Comparison of ENCODE assay signal across 12 cellular contexts in the genomic region with DNA sequence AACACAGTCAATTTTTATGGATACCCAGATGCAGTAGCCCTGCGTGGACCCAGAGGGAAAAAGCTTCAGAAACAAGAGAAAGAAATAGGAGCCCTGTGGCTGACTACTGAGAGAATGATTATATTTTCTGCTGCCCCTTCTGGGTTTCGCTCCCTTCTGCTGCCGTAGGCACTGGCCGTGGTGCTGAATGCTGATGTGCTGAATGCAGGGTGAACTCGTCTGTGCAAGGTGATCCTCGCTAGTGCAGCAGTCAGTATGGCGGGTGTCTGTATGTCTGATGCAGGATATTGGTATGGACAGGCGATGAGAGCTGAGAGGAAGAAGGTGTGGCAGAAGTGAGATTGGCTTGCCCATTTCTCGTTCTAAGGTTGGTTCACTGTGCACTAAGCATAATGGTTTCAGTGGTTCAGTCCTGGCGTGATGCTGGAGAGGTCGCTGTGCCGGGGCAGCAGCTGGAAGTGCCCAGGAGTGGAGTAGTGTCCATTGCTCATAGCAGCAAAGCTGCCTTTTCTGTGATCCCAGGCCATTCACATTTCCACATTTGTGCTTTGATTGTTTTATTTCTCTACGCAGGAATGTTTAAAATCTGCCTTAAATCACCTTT.
A peak's percentile ranks its signal among the peaks of the same experiment; 100 is the strongest.
DNase-seq lines count a peak whose midpoint lies in the region; ATAC-seq and TF ChIP-seq lines count a peak whose summit lies in the region.
"Had no signal": no experiment of that assay in that cellular context is flagged by ENCODE, and none has a peak within 500 bp of the region (broad histone marks: within the 10 kb centered on the region; RNA-seq: fewer than 3 reads in every experiment).

No MANE protein-coding gene starts in this region.

- no peak overlapping the region for H3K4me2 ChIP-seq in IMR-90 (ENCODE audit: low read depth, low read length)

- TF ChIP-seq EP300 in tibial nerve (IDR thresholded peaks at IDR 0.05) = no peak

- POLR2A ChIA-PET in Caco-2 (lab: Charles Lee) (no interaction called here), IMR-90 (lab: Charles Lee; ENCODE audit: unreplicated experiment) (no interaction called here)

- H3K36me3 ChIP-seq in Caco-2 (ENCODE audit: control insufficient read depth, insufficient read depth, low read length) (no peaks in the 10 kb centered on the region), IMR-90 (ENCODE audit: control insufficient read depth, insufficient read depth, low read length) (no peaks in the 10 kb centered on the region), adrenal gland (replicated peaks in 1 of 2) (no peaks in the 10 kb centered on the region), tibial nerve (no peaks in the 10 kb centered on the region)
- H3K36me3 ChIP-seq: HAP-1, prostate gland had no signal

- CTCF ChIA-PET in Caco-2 (lab: Charles Lee) (no interaction called here), IMR-90 (lab: Yijun Ruan, JAX) (no interaction called here)

- H4K20me1 ChIP-seq in IMR-90 (ENCODE audit: insufficient read depth, low read length) = no peaks in the 10 kb centered on the region

- no peak overlapping the region for H3K27ac ChIP-seq in IMR-90 (ENCODE audit: insufficient read depth, low read length)
- no peak overlapping the region for H3K27ac ChIP-seq in adrenal gland
- no peak overlapping the region for H3K27ac ChIP-seq in tibial nerve
- H3K27ac ChIP-seq: epithelial cell of prostate, prostate gland had no signal

- no peaks in the 10 kb centered on the region for H3K9me3 Mint-ChIP-seq in Caco-2 (ENCODE audit: unreplicated experiment)

- no peak overlapping the region for H2AK9ac ChIP-seq in IMR-90 (replicated peaks; ENCODE audit: low read depth, low read length, poor library complexity)

- TF ChIP-seq POLR2A in IMR-90 (IDR thresholded peaks at IDR 0.05; ENCODE audit: low read depth, low read length) = no peak
- TF ChIP-seq POLR2A in adrenal gland (IDR thresholded peaks at IDR 0.05) = no peak
- TF ChIP-seq POLR2A in tibial nerve (IDR thresholded peaks at IDR 0.05) = no peak
- no peak for TF ChIP-seq POLR2A in GM18505 (IDR thresholded peaks at IDR 0.05; ENCODE audit: borderline replicate concordance, extremely low read depth, insufficient read depth, insufficient read length)

- H3K56ac ChIP-seq in IMR-90 (ENCODE audit: extremely low read depth, insufficient read depth, low read length) = no peak overlapping the region

- in situ Hi-C loops in IMR-90 (cut with MboI; ENCODE audit: low sequenced_read_pairs) = no loop called here

- no peak overlapping the region for H4K8ac ChIP-seq in IMR-90 (ENCODE audit: low read depth in 2 of 2, low read length in 2 of 2)

- H2BK20ac ChIP-seq in IMR-90 (ENCODE audit: low read depth, low read length) = no peak overlapping the region

- no TSS peak for BruUV-seq in Caco-2 (replicated peaks; lab: Mats Ljungman, UMichigan)
- no TSS peak for BruUV-seq in IMR-90 (replicated peaks; lab: Mats Ljungman, UMichigan)

- H3K4me1 ChIP-seq in Caco-2 = no peaks in the 10 kb centered on the region
- no peaks in the 10 kb centered on the region for H3K4me1 ChIP-seq in IMR-90 (ENCODE audit: control insufficient read depth, insufficient read depth, low read length)
- H3K4me1 ChIP-seq in adrenal gland (replicated peaks in 1 of 2) = no peaks in the 10 kb centered on the region
- H3K4me1 ChIP-seq in tibial nerve = no peaks in the 10 kb centered on the region
- H3K4me1 ChIP-seq: HAP-1, prostate gland had no signal

- TF ChIP-seq RAD21 in IMR-90 (IDR thresholded peaks at IDR 0.05; ENCODE audit: low read length) = no peak

- H3K9ac ChIP-seq in IMR-90 (ENCODE audit: low read depth, low read length) = no peak overlapping the region

- H3K79me1 ChIP-seq in IMR-90 (ENCODE audit: low read depth in 1 of 2, low read length in 2 of 2) = no peaks in the 10 kb centered on the region

- no peak overlapping the region for H3K4me3 Mint-ChIP-seq in Caco-2 (ENCODE audit: unreplicated experiment)

- H3K27me3 ChIP-seq in Caco-2 (replicated peaks; ENCODE audit: control insufficient read depth, insufficient read depth, low read length) (no peaks in the 10 kb centered on the region), IMR-90 (ENCODE audit: control insufficient read depth, insufficient read depth, low read length) (no peaks in the 10 kb centered on the region), adrenal gland (no peaks in the 10 kb centered on the region), tibial nerve (no peaks in the 10 kb centered on the region)

- no peaks in the 10 kb centered on the region for H3K9me3 ChIP-seq in Caco-2
- H3K9me3 ChIP-seq in IMR-90 (ENCODE audit: control insufficient read depth, insufficient read depth, low read length) = no peaks in the 10 kb centered on the region
- no peaks in the 10 kb centered on the region for H3K9me3 ChIP-seq in adrenal gland (replicated peaks in 1 of 3)
- H3K9me3 ChIP-seq in tibial nerve = no peaks in the 10 kb centered on the region
- H3K9me3 ChIP-seq: HAP-1, prostate gland had no signal

- H2AK5ac ChIP-seq in IMR-90 (ENCODE audit: low read depth, low read length) = no peak overlapping the region

- H3K27me3 Mint-ChIP-seq in Caco-2 (ENCODE audit: insufficient read depth, unreplicated experiment) = no peaks in the 10 kb centered on the region

- no peak overlapping the region for H3K4ac ChIP-seq in IMR-90 (ENCODE audit: low read depth, low read length)

- no peak overlapping the region for H3K27ac Mint-ChIP-seq in Caco-2 (ENCODE audit: unreplicated experiment)

- H3K4me3 ChIP-seq in Caco-2 (ENCODE audit: low read depth, low read length) (no peak overlapping the region), IMR-90 (ENCODE audit: insufficient read depth, low read depth, low read length) (no peak overlapping the region), adrenal gland (no peak overlapping the region), tibial nerve (no peak overlapping the region)
- H3K4me3 ChIP-seq: HAP-1, prostate gland had no signal

- no peaks in the 10 kb centered on the region for H3K9me1 ChIP-seq in IMR-90 (ENCODE audit: insufficient read depth, low read length)

- no peak overlapping the region for H3K18ac ChIP-seq in IMR-90 (ENCODE audit: low read depth, low read length)

- DNase-seq in Caco-2 (peak; percentile 62 to 79), IMR-90 (peak; percentile 43), adrenal gland (peak in 5 of 7 donors; percentile 12 to 34 (median 22)), iris pigment epithelial cell (ENCODE audit: low read depth) (peak; percentile 40), tibial nerve (ENCODE audit: low spot score in 2 of 2) (no peak), SKM-1 (lab: John Stamatoyannopoulos, UW; ENCODE audit: unreplicated experiment) (no peak)
- DNase-seq: NCI-H2081 had no signal

- TF ChIP-seq CTCF in Caco-2 (IDR thresholded peaks at IDR 0.05; ENCODE audit: insufficient read depth in 1 of 2, low read depth in 1 of 2, low read length in 1 of 2, severe bottlenecking in 1 of 2, unreplicated experiment in 1 of 2) (no peak), IMR-90 (conservative IDR thresholded peaks at IDR 0.05; ENCODE audit: low read depth, low read length) (no peak), adrenal gland (IDR thresholded peaks at IDR 0.05) (no peak), tibial nerve (IDR thresholded peaks at IDR 0.05) (no peak)

- H3K4me1 Mint-ChIP-seq in Caco-2 (ENCODE audit: low read depth, unreplicated experiment) = no peaks in the 10 kb centered on the region

- 20% methylated on average over 1 of the region's 13 CpGs; no CpG with 5 or more reads in 1 of the 2 experiments for WGBS in IMR-90 (ENCODE audit: extremely low coverage in 2 of 2, insufficient read length in 1 of 2), 2 experiments
- WGBS in adrenal gland, 4 donors = 35 to 40% (median 39%) methylated on average over 13 of the region's 13 CpGs
- 36 to 41% methylated on average over 13 of the region's 13 CpGs for WGBS in tibial nerve, 2 donors

- no peaks in the 10 kb centered on the region for H3K36me3 Mint-ChIP-seq in Caco-2 (ENCODE audit: insufficient read depth, unreplicated experiment)

- H3K23ac ChIP-seq in IMR-90 (ENCODE audit: low read depth, low read length) = no peak overlapping the region

- no peak overlapping the region for H2BK5ac ChIP-seq in IMR-90 (ENCODE audit: low read depth, low read length, poor library complexity, severe bottlenecking)

- no peak overlapping the region for H4K5ac ChIP-seq in IMR-90 (ENCODE audit: low read depth, low read length)

- H2AFZ ChIP-seq in IMR-90 (replicated peaks; ENCODE audit: low read length, poor library complexity) = no peak overlapping the region

- no peak overlapping the region for H3K14ac ChIP-seq in IMR-90 (replicated peaks; ENCODE audit: low read depth, low read length)

- peak; percentile 95 for ATAC-seq in IMR-90 (ENCODE audit: low read depth)
- no peak for ATAC-seq in GM21447 (IDR thresholded peaks at IDR 0.05; ENCODE audit: unreplicated experiment)
- ATAC-seq in GM18505 (IDR thresholded peaks at IDR 0.05; ENCODE audit: unreplicated experiment) = no peak

- no peak overlapping the region for H2BK120ac ChIP-seq in IMR-90 (ENCODE audit: low read depth, low read length)

- no peak overlapping the region for H4K91ac ChIP-seq in IMR-90 (ENCODE audit: insufficient read depth, low read depth, low read length)

- intact Hi-C loops in Caco-2 (cut with micrococcal nuclease; ENCODE audit: unreplicated experiment) (no loop called here), IMR-90 (cut with micrococcal nuclease) (no loop called here), adrenal gland (cut with DNase I) (no loop called here)

- no peak overlapping the region for H2BK15ac ChIP-seq in IMR-90 (ENCODE audit: low read depth, low read length)

- dilution Hi-C loops in IMR-90 (cut with HindIII; ENCODE audit: low sequenced_read_pairs, unreplicated experiment) = no loop called here

TF ChIP-seq in IMR-90, 13 proteins besides CTCF, POLR2A, EP300 and RAD21 (continues in another document):
- no peak for TF ChIP-seq CEBPB (IDR thresholded peaks at IDR 0.05; ENCODE audit: low read depth, low read length)
- TF ChIP-seq, protein P1, sequence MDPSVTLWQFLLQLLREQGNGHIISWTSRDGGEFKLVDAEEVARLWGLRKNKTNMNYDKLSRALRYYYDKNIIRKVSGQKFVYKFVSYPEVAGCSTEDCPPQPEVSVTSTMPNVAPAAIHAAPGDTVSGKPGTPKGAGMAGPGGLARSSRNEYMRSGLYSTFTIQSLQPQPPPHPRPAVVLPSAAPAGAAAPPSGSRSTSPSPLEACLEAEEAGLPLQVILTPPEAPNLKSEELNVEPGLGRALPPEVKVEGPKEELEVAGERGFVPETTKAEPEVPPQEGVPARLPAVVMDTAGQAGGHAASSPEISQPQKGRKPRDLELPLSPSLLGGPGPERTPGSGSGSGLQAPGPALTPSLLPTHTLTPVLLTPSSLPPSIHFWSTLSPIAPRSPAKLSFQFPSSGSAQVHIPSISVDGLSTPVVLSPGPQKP (IDR thresholded peaks at IDR 0.05; ENCODE audit: borderline replicate concordance, low read depth, low read length) = no peak
- 0 out of 2 replicates have a peak, but pooled peaks have one; percentile 12 for TF ChIP-seq MAFK (IDR thresholded peaks at IDR 0.05; ENCODE audit: low read depth, low read length)
- TF ChIP-seq MXI1 (IDR thresholded peaks at IDR 0.05; ENCODE audit: borderline replicate concordance, low read depth, low read length) = no peak

Comparison
In these comparisons a context has a peak if more than half of its experiments do, and no peak if none do; other contexts are left out.
1. DNase-seq: peak in Caco-2 (2 of 2), IMR-90 (single experiment), adrenal gland (5 of 7) and iris pigment epithelial cell (single experiment); none in tibial nerve (0 of 2) and SKM-1 (single experiment).